14 cellular contexts compared by ENCODE assay signal in genomic region chr6:110064744-110065524, GRCh38.
DNase-seq lines count a peak whose midpoint lies in the region; ATAC-seq, FAIRE-seq and TF ChIP-seq lines count a peak whose summit lies in the region.
"Had no signal": no experiment of that assay in that cellular context is flagged by ENCODE, and none has a peak within 500 bp of the region (broad histone marks: within the 10 kb centered on the region; RNA-seq: fewer than 3 reads in every experiment).

No MANE protein-coding gene starts in this region.

- peaks cover 21 to 59% of the 10 kb centered on the region in 2 donors for H3K27me3 Mint-ChIP-seq in T-cell

- TF ChIP-seq CTCF in HepG2 (CRISPR knock-in tag; IDR thresholded peaks at IDR 0.05): no peak
- no peak for TF ChIP-seq CTCF in right lobe of liver (IDR thresholded peaks at IDR 0.05)
- no peak for TF ChIP-seq CTCF in esophagus muscularis mucosa (IDR thresholded peaks at IDR 0.05)
- no peak for TF ChIP-seq CTCF in osteoblast (IDR thresholded peaks at IDR 0.05; ENCODE audit: extremely low read depth, low read depth, low read length)

- no peak overlapping the region for H3K27ac Mint-ChIP-seq in T-cell

- no peak overlapping the region for H3K9ac ChIP-seq in HepG2 (ENCODE audit: insufficient read depth, low read depth, low read length)

- H3K9me3 ChIP-seq in HepG2 (ENCODE audit: low read length) (no peaks in the 10 kb centered on the region), right lobe of liver (no peaks in the 10 kb centered on the region), esophagus muscularis mucosa (no peaks in the 10 kb centered on the region), osteoblast (ENCODE audit: low read depth, low read length) (no peaks in the 10 kb centered on the region)
- H3K9me3 ChIP-seq: HAP-1 had no signal

- FAIRE-seq in HepG2 (lab: Jason Lieb, UNC): no peak

- TF ChIP-seq EP300 in HepG2 (IDR thresholded peaks at IDR 0.05; ENCODE audit: low read depth in 2 of 2, low read length in 2 of 2): no peak
- TF ChIP-seq EP300 in HepG2 (CRISPR knock-in tag; IDR thresholded peaks at IDR 0.05; ENCODE audit: borderline replicate concordance): no peak
- no peak for TF ChIP-seq EP300 in esophagus muscularis mucosa (IDR thresholded peaks at IDR 0.05)

- H3K4me2 ChIP-seq in HepG2 (ENCODE audit: low read depth, low read length): no peak overlapping the region
- no peak overlapping the region for H3K4me2 ChIP-seq in osteoblast (ENCODE audit: insufficient read depth, low read length)

- no peak for TF ChIP-seq RAD21 in HepG2 (CRISPR knock-in tag; IDR thresholded peaks at IDR 0.05)

- H4K20me1 ChIP-seq in HepG2 (ENCODE audit: insufficient read depth, low read length) (no peaks in the 10 kb centered on the region), osteoblast (ENCODE audit: insufficient read depth, low read length) (no peaks in the 10 kb centered on the region)

- H3K4me1 Mint-ChIP-seq in T-cell: peaks cover 0 to 4% (median 0%) of the 10 kb centered on the region in 3 donors

- H3K4me3 ChIP-seq in HepG2 (replicated peaks in 1 of 3; ENCODE audit: insufficient read depth in 1 of 3, low read depth in 2 of 3, low read length in 3 of 3) (no peak overlapping the region), right lobe of liver (no peak overlapping the region), esophagus muscularis mucosa (no peak overlapping the region), osteoblast (ENCODE audit: insufficient read depth, low read length) (no peak overlapping the region)
- H3K4me3 ChIP-seq: HAP-1 had no signal

- intact Hi-C loops in HepG2 (cut with micrococcal nuclease; ENCODE audit: unreplicated experiment): no loop called here
- intact Hi-C loops in right lobe of liver (cut with DNase I): no loop called here
- intact Hi-C loops in esophagus muscularis mucosa (cut with DNase I): no loop called here

- WGBS in HepG2 (ENCODE audit: low lambda C conversion rate): 44% methylated on average over 5 of the region's 5 CpGs
- 84% methylated on average over 5 of the region's 5 CpGs for WGBS in right lobe of liver (ENCODE audit: insufficient coverage, low coverage, low lambda C conversion rate, missing lambda C conversion rate)
- 94% methylated on average over 5 of the region's 5 CpGs for WGBS in esophagus muscularis mucosa

- no peaks in the 10 kb centered on the region for H3K36me3 ChIP-seq in HepG2 (replicated peaks in 1 of 2; ENCODE audit: control insufficient read depth in 1 of 2, insufficient read depth in 2 of 2, low read length in 2 of 2)
- H3K36me3 ChIP-seq in right lobe of liver: no peaks in the 10 kb centered on the region
- H3K36me3 ChIP-seq in esophagus muscularis mucosa: no peaks in the 10 kb centered on the region
- no peaks in the 10 kb centered on the region for H3K36me3 ChIP-seq in osteoblast (ENCODE audit: insufficient read depth, low read length)
- H3K36me3 ChIP-seq: HAP-1 had no signal

- no peak overlapping the region for H3K4me3 Mint-ChIP-seq in T-cell

- H3K27me3 ChIP-seq in HepG2 (ENCODE audit: control insufficient read depth in 1 of 2, insufficient read depth in 2 of 2, low read length in 2 of 2) (peaks cover 5 to 52% of the 10 kb centered on the region in 2 experiments; a peak in 3 of 5 replicates), right lobe of liver (no peaks in the 10 kb centered on the region), esophagus muscularis mucosa (peaks cover 0 to 30% (median 0%) of the 10 kb centered on the region in 4 donors), osteoblast (ENCODE audit: insufficient read depth, low read length) (peaks cover 34% of the 10 kb centered on the region)

- H2AFZ ChIP-seq in HepG2 (ENCODE audit: low read length) (no peak overlapping the region), osteoblast (ENCODE audit: low read length) (no peak overlapping the region)

- ATAC-seq in HepG2 (no peak), right lobe of liver (no peak), T-cell (replicated peaks in 1 of 4) (no peak)
- ATAC-seq: PC-3 had no signal

- no peak for DNase-seq in HepG2 (ENCODE audit: low spot score)
- DNase-seq in right lobe of liver: no peak
- DNase-seq in NCI-H69 (lab: John Stamatoyannopoulos, UW): peak; percentile 15
- peak; percentile 53 for DNase-seq in esophagus muscularis mucosa (ENCODE audit: extremely low spot score)
- no peak for DNase-seq in osteoblast (ENCODE audit: insufficient read length, low spot score, missing footprints)
- no peak for DNase-seq in T-cell
- DNase-seq in UCSD-AML1 (lab: John Stamatoyannopoulos, UW; ENCODE audit: unreplicated experiment): no peak
- DNase-seq: ACHN, NCI-H510A, PC-3, RPMI8226, SHP77 treated with DMSO at 0.1 percent for 48 hours had no signal

- H3K79me2 ChIP-seq in HepG2 (ENCODE audit: insufficient read depth, low read length) (no peaks in the 10 kb centered on the region), osteoblast (ENCODE audit: insufficient read depth, low read length) (no peaks in the 10 kb centered on the region)

- in situ Hi-C loops in HepG2 (cut with HindIII; ENCODE audit: extremely low pct_ligation_motif_present, low pct_unique_long_range_greater_than_20kb): no loop called here

- no peaks in the 10 kb centered on the region for H3K4me1 ChIP-seq in HepG2 (ENCODE audit: insufficient read depth, low read length)
- no peaks in the 10 kb centered on the region for H3K4me1 ChIP-seq in right lobe of liver
- peaks cover 3 to 15% (median 12%) of the 10 kb centered on the region in 4 donors for H3K4me1 ChIP-seq in esophagus muscularis mucosa
- H3K4me1 ChIP-seq in osteoblast (ENCODE audit: insufficient read depth, low read length): no peaks in the 10 kb centered on the region
- H3K4me1 ChIP-seq: HAP-1 had no signal

- TF ChIP-seq POLR2A in HepG2 (IDR thresholded peaks at IDR 0.05; ENCODE audit: insufficient read depth in 1 of 2, low read depth in 2 of 2, low read length in 2 of 2) (no peak), right lobe of liver (IDR thresholded peaks at IDR 0.05) (no peak), esophagus muscularis mucosa (IDR thresholded peaks at IDR 0.05; ENCODE audit: low read depth) (no peak)

- H3K27ac ChIP-seq in HepG2 (ENCODE audit: extremely low read length, insufficient read depth, low read length): no peak overlapping the region
- H3K27ac ChIP-seq in right lobe of liver: no peak overlapping the region
- no peak overlapping the region for H3K27ac ChIP-seq in esophagus muscularis mucosa (replicated peaks in 1 of 4)
- peak overlapping the region; percentile 7 for H3K27ac ChIP-seq in temporal lobe (ENCODE audit: low read depth, low read length)
- H3K27ac ChIP-seq in osteoblast (ENCODE audit: low read depth, low read length): no peak overlapping the region

- POLR2A ChIA-PET in HepG2 (lab: Yijun Ruan, JAX) (no interaction called here), T-cell (lab: Charles Lee) (no interaction called here)

- CTCF ChIA-PET in HepG2 (lab: Yijun Ruan, JAX; ENCODE audit: low intra/inter-chr PET ratio, low total read pairs) (no interaction called here), T-cell (lab: Charles Lee) (no interaction called here)

- H3K36me3 Mint-ChIP-seq in T-cell: no peaks in the 10 kb centered on the region

- no TSS peak for BruUV-seq in HepG2 (replicated peaks; lab: Mats Ljungman, UMichigan)

- no peaks in the 10 kb centered on the region for H3K9me3 Mint-ChIP-seq in T-cell

TF ChIP-seq in HepG2, 621 proteins besides CTCF, POLR2A, EP300 and RAD21:
- TF ChIP-seq MNT (IDR thresholded peaks at IDR 0.05): peak; percentile 98
- no peak for TF ChIP-seq HNF1A (IDR thresholded peaks at IDR 0.05; ENCODE audit: low read depth)
- no peak for TF ChIP-seq HNF1A (CRISPR knock-in tag; IDR thresholded peaks at IDR 0.05; ENCODE audit: borderline replicate concordance)

Comparison
In these comparisons a context has a peak if more than half of its experiments do, and no peak if none do; other contexts are left out.
1. DNase-seq: peak in NCI-H69 (single experiment) and esophagus muscularis mucosa (single experiment); none in HepG2 (single experiment), right lobe of liver (0 of 3), osteoblast (single experiment), T-cell (0 of 34) and UCSD-AML1 (single experiment).